ENCODE assay signal across 1 cellular context in the genomic region with DNA sequence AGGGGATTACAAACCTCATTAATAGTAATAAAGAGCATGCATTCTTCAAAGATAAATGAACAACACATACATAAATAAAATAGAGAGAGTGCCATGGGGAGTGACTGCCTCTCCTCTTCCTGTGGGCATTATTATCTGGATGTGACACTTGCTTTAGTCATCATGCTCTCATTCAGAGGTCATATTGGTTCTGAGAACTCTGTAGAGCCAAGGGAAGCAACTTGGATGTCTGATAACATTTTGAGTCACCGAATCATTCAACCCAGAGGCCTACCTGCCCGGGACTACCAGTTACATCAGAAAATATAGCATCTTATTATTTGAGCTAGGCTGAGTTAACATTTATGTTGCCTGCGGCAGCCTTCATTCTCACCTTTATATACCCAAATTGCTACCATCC.
TF ChIP-seq lines count a peak whose summit lies in the region.

No MANE protein-coding gene starts in this region.

TF ChIP-seq in K562, 482 proteins besides CTCF, POLR2A, EP300 and RAD21 (continued from another document):
- TF ChIP-seq, protein P1, sequence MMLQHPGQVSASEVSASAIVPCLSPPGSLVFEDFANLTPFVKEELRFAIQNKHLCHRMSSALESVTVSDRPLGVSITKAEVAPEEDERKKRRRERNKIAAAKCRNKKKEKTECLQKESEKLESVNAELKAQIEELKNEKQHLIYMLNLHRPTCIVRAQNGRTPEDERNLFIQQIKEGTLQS (IDR thresholded peaks at IDR 0.05), result peak; percentile 34; the same call in 1 of the 2 replicates
- TF ChIP-seq, protein P1 (CRISPR knock-in tag; conservative IDR thresholded peaks at IDR 0.05), result no peak
- peak; percentile 22; the same call in 1 of the 2 replicates for TF ChIP-seq TAL1 (IDR thresholded peaks at IDR 0.05)
- TF ChIP-seq DPF2 (IDR thresholded peaks at IDR 0.05), result peak; percentile 25; the same call in 1 of the 2 replicates
- TF ChIP-seq CBFA2T3 (IDR thresholded peaks at IDR 0.05), result peak; percentile 61
- no peak for TF ChIP-seq XRCC5 (IDR thresholded peaks at IDR 0.05; ENCODE audit: low read depth, low read length)
- no peak for TF ChIP-seq NFXL1 (CRISPR knock-in tag; IDR thresholded peaks at IDR 0.05)
- peak; percentile 55 for TF ChIP-seq STAT5A (IDR thresholded peaks at IDR 0.05; ENCODE audit: borderline replicate concordance, low read length)
- TF ChIP-seq CREM (IDR thresholded peaks at IDR 0.05; ENCODE audit: low read depth), result 0 out of 2 replicates have a peak, but pooled peaks have one; percentile 27
- TF ChIP-seq CREB1 (IDR thresholded peaks at IDR 0.05), result peak; percentile 30; the same call in 1 of the 2 replicates
- TF ChIP-seq CREB1 (CRISPR knock-in tag; IDR thresholded peaks at IDR 0.05), result no peak
- TF ChIP-seq DMBX1 (CRISPR knock-in tag; IDR thresholded peaks at IDR 0.05; ENCODE audit: borderline replicate concordance), result peak; percentile 65; the same call in 1 of the 2 replicates
- peak; percentile 44; the same call in 1 of the 2 replicates for TF ChIP-seq TEAD4 (IDR thresholded peaks at IDR 0.05; ENCODE audit: low read length)
- no peak for TF ChIP-seq TEAD4 (CRISPR knock-in tag; IDR thresholded peaks at IDR 0.05; ENCODE audit: borderline replicate concordance)
- TF ChIP-seq NONO (IDR thresholded peaks at IDR 0.05; ENCODE audit: low read depth in 2 of 2, low read length in 1 of 2), result no peak
